19 cellular contexts compared by ENCODE assay signal in genomic region chr20:45851501-45851900, GRCh38. TPM values are rescaled to one million over a fixed set of nuclear protein-coding genes. Genes with fewer than 3 reads are reported as not detected.
DNase-seq lines count a peak whose midpoint lies in the region; TF ChIP-seq lines count a peak whose summit lies in the region.
"Had no signal": no experiment of that assay in that cellular context is flagged by ENCODE, and none has a peak within 500 bp of the region (broad histone marks: within the 10 kb centered on the region; RNA-seq: fewer than 3 reads in every experiment).

No MANE protein-coding gene starts in this region.

- H2AFZ ChIP-seq in hepatocyte: no peak overlapping the region

- peaks cover 15% of the 10 kb centered on the region for H3K4me1 ChIP-seq in cardiac muscle cell (ENCODE audit: low read depth)
- peaks cover 0 to 20% of the 10 kb centered on the region in 2 donors for H3K4me1 ChIP-seq in right atrium auricular region
- peaks cover 9% of the 10 kb centered on the region for H3K4me1 ChIP-seq in hepatocyte (ENCODE audit: insufficient read depth)

- H3K27ac ChIP-seq in cardiac muscle cell (peak overlapping the region; percentile 64), right atrium auricular region (peak overlapping the region in 1 of 2 donors; percentile 19), hepatocyte (peak overlapping the region; percentile 17)
- H3K27ac ChIP-seq: HL-60, RWPE1 had no signal

- no peak overlapping the region for H3K4me3 ChIP-seq in cardiac muscle cell
- H3K4me3 ChIP-seq in right atrium auricular region: no peak overlapping the region
- no peak overlapping the region for H3K4me3 ChIP-seq in hepatocyte
- no peak overlapping the region for H3K4me3 ChIP-seq in foreskin fibroblast (ENCODE audit: low read depth in 1 of 2, low read length in 2 of 2)

- H3K9me2 ChIP-seq in hepatocyte (replicated peaks; ENCODE audit: insufficient read depth): no peaks in the 10 kb centered on the region

- peaks cover 3% of the 10 kb centered on the region for H3K36me3 ChIP-seq in cardiac muscle cell
- H3K36me3 ChIP-seq in right atrium auricular region: peaks cover 28% of the 10 kb centered on the region
- H3K36me3 ChIP-seq in hepatocyte (replicated peaks; ENCODE audit: insufficient read depth, low read depth): no peaks in the 10 kb centered on the region

- H3K27me3 ChIP-seq in cardiac muscle cell (no peaks in the 10 kb centered on the region), right atrium auricular region (no peaks in the 10 kb centered on the region), hepatocyte (no peaks in the 10 kb centered on the region)

- no peak overlapping the region for H3K4me2 ChIP-seq in hepatocyte

- DNase-seq in cardiac muscle cell (ENCODE audit: low read depth in 1 of 2, low spot score in 1 of 2) (no peak), right atrium auricular region (ENCODE audit: low spot score) (no peak), hepatocyte (ENCODE audit: low spot score) (no peak), foreskin fibroblast (no peak)
- DNase-seq: 8988T, Calu3, DMS79 treated with DMSO at 0.1 percent for 48 hours, GF-D8, Karpas-422, NCI-H1092, NCI-H1417 treated with DMSO at 0.1 percent for 48 hours, NCI-H1694 treated with DMSO at 0.1 percent for 48 hours, NCI-H2081, NCI-H2227 treated with DMSO at 0.1 percent for 48 hours, NCI-H526 treated with DMSO at 0.1 percent for 48 hours, SHP77 treated with DMSO at 0.1 percent for 48 hours had no signal

- H3K9me3 ChIP-seq in cardiac muscle cell (ENCODE audit: low read depth): no peaks in the 10 kb centered on the region
- no peaks in the 10 kb centered on the region for H3K9me3 ChIP-seq in right atrium auricular region
- H3K9me3 ChIP-seq in hepatocyte (ENCODE audit: low read depth): no peaks in the 10 kb centered on the region

- no peaks in the 10 kb centered on the region for H4K20me1 ChIP-seq in hepatocyte (ENCODE audit: insufficient read depth, poor library complexity, severe bottlenecking)

- TF ChIP-seq CTCF in cardiac muscle cell (IDR thresholded peaks at IDR 0.05; ENCODE audit: low read depth, low read length) (no peak), right atrium auricular region (IDR thresholded peaks at IDR 0.05) (no peak), hepatocyte (IDR thresholded peaks at IDR 0.05; ENCODE audit: poor library complexity) (no peak), foreskin fibroblast (IDR thresholded peaks at IDR 0.05; ENCODE audit: low read depth, low read length) (no peak)

- peaks cover 32% of the 10 kb centered on the region for H3K79me2 ChIP-seq in hepatocyte

RNA-seq across cellular contexts. Expression of gene ACOT8, which starts 5.7 kb away (rescaled TPM):
- total RNA-seq in cardiac muscle cell: 45.3 and 55.9 TPM in 2 replicates
- 48.3 and 64.9 TPM in 2 replicates for polyA plus RNA-seq in cardiac muscle cell
- 10 to 100 TPM; 39.9 to 40.9 TPM for total RNA-seq in right atrium auricular region
- total RNA-seq in hepatocyte: 26.3 and 40.6 TPM in 2 replicates
- 36.5 and 44.0 TPM in 2 replicates for polyA plus RNA-seq in hepatocyte

RNA-seq across cellular contexts. Expression of gene ZSWIM3, which starts 5.9 kb away (rescaled TPM):
- total RNA-seq in cardiac muscle cell (7.4 and 8.0 TPM in 2 replicates), right atrium auricular region (1 to 10 TPM; 2.4 to 3.7 TPM), hepatocyte (4.3 and 6.2 TPM in 2 replicates)
- polyA plus RNA-seq in cardiac muscle cell (2.2 and 4.0 TPM in 2 replicates), hepatocyte (1.3 and 4.1 TPM in 2 replicates)

RNA-seq across cellular contexts. Expression of gene SNX21, which starts 17.9 kb away (rescaled TPM):
- total RNA-seq in cardiac muscle cell (109 and 270 TPM in 2 replicates), right atrium auricular region (10 to 100 TPM; 43.5 to 54.7 TPM), hepatocyte (19.3 and 30.0 TPM in 2 replicates)
- polyA plus RNA-seq in cardiac muscle cell (42.7 and 66.8 TPM in 2 replicates), hepatocyte (32.1 and 32.5 TPM in 2 replicates)

RNA-seq across cellular contexts. Expression of gene TNNC2, which starts 24.4 kb away (rescaled TPM):
- total RNA-seq in cardiac muscle cell: 27.9 and 36.0 TPM in 2 replicates
- polyA plus RNA-seq in cardiac muscle cell: 62.4 and 96.3 TPM in 2 replicates
- under 1 TPM in 1 of 2 donors, not detected in 1; 0.51 TPM for total RNA-seq in right atrium auricular region
- 0.63 TPM in 1 of 2 replicates, not detected in the other for total RNA-seq in hepatocyte
- polyA plus RNA-seq in hepatocyte: 0.51 and 1.8 TPM in 2 replicates
- total RNA-seq: Calu3, OCI-LY7 had no signal

RNA-seq across cellular contexts. Expression of gene ZSWIM1, which starts 29.5 kb away (rescaled TPM):
- total RNA-seq in cardiac muscle cell: 11.7 and 12.9 TPM in 2 replicates
- polyA plus RNA-seq in cardiac muscle cell: 13.5 and 13.7 TPM in 2 replicates
- total RNA-seq in right atrium auricular region: 10 to 100 TPM in 1 of 2 donors, 1 to 10 TPM in 1; 9.8 to 13.8 TPM
- 6.4 and 6.9 TPM in 2 replicates for total RNA-seq in hepatocyte
- polyA plus RNA-seq in hepatocyte: 4.7 and 5.0 TPM in 2 replicates
